In the genomic region with DNA sequence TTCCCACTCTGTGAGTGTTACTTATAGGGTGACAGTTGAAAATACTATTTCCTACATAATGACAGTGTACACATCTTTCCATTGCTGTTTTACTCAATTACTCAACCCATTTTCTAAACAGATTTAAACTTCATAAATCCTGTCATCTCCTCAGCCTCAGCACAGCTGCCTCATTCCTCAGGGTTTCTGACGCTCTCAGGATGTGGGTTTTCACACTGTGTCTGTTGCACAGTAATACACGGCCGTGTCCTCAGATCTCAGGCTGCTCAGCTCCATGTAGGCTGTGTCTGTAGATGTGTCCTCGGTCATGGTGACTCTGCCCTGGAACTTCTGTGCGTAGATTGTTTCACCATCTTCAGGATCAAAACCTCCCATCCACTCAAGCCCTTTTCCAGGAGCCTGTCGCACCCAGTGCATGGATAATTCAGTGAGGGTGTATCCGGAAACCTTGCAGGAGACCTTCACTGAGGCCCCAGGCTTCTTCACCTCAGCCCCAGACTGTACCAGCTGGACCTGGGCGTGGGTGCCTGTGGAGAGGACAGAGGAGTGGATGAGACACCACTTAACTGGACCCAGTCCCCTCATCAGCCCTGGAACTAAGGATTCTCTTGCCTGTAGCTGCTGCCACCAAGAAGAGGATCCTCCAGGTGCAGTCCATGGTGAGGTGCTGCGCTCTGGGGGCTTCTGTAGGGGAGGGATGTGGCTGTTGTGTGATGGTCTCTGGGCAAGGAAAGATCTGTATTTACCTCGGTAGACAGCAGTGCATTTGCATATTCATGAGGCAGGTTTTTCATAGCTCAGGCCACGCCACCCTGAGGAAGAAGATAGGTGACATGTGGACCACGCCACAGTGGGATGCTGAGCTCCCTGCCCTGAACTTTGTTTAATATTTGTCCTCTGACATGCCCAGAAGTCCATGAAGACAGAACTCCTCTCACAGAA, we compare ENCODE assay signal across 18 cellular contexts.
DNase-seq lines count a peak whose midpoint lies in the region; ATAC-seq and TF ChIP-seq lines count a peak whose summit lies in the region.
"Had no signal": no experiment of that assay in that cellular context is flagged by ENCODE, and none has a peak within 500 bp of the region (broad histone marks: within the 10 kb centered on the region; RNA-seq: fewer than 3 reads in every experiment).

No MANE protein-coding gene starts in this region.

- no peaks in the 10 kb centered on the region for H3F3A ChIP-seq in OCI-LY1 (ENCODE audit: insufficient read depth, low read length)

- H3K9ac ChIP-seq in OCI-LY1 (ENCODE audit: low read length), result peak overlapping the region; percentile 47; the same call in 1 of the 2 replicates

- no peaks in the 10 kb centered on the region for H3K79me2 ChIP-seq in OCI-LY1 (ENCODE audit: insufficient read depth, low read length)

- no peaks in the 10 kb centered on the region for H3K27me3 ChIP-seq in OCI-LY1 (ENCODE audit: insufficient read depth, low read length)
- peaks cover 46% of the 10 kb centered on the region for H3K27me3 ChIP-seq in BE2C

- H3K4me3 ChIP-seq in OCI-LY1 (ENCODE audit: low read depth, low read length, poor library complexity, severe bottlenecking) (peak overlapping the region; percentile 53), BE2C (ENCODE audit: low read depth, low read length) (no peak overlapping the region)
- H3K4me3 ChIP-seq: gastroesophageal sphincter, lung, psoas muscle, SJSA1 had no signal

- peak overlapping the region; percentile 65 for H3K4me2 ChIP-seq in OCI-LY1 (ENCODE audit: low read length)

- H3K4me1 ChIP-seq in OCI-LY1 (ENCODE audit: insufficient read depth, low read length, severe bottlenecking) (peaks cover 29% of the 10 kb centered on the region), BE2C (no peaks in the 10 kb centered on the region)
- H3K4me1 ChIP-seq: gastroesophageal sphincter, psoas muscle, SJSA1 had no signal

- H2AFZ ChIP-seq in OCI-LY1 (ENCODE audit: low read length), result no peak overlapping the region

- H3K27ac ChIP-seq in OCI-LY1 (ENCODE audit: low read depth, low read length, poor library complexity, severe bottlenecking), result peak overlapping the region; percentile 79
- H3K27ac ChIP-seq: gastroesophageal sphincter, psoas muscle, SJSA1, spleen had no signal

- H3K9me3 Mint-ChIP-seq in activated naive CD8-positive, alpha-beta T cell treated with anti-CD3 and anti-CD28 coated beads for 36 hours, result no peaks in the 10 kb centered on the region
- H3K9me3 Mint-ChIP-seq: dendritic cell treated with granulocyte-macrophage colony-stimulating factor and Interleukin-4, amounts not matched to agents 40 ng/mL and 50 ng/mL, for 4 days had no signal

- no peak for TF ChIP-seq CTCF in OCI-LY1 (IDR thresholded peaks at IDR 0.05; ENCODE audit: low read length)
- no peak for TF ChIP-seq CTCF in BE2C (IDR thresholded peaks at IDR 0.05; ENCODE audit: low read depth, low read length)

- peak; percentile 43 for DNase-seq in stimulated activated CD4-positive, alpha-beta T cell treated with anti-CD3 and anti-CD28 coated beads, Interleukin-1b, Interleukin-23, amount 100 ng/mL, for 48 hours
- no peak for DNase-seq in stimulated activated CD4-positive, alpha-beta T cell treated with anti-CD3 and anti-CD28 coated beads, Interleukin-2, amount 100 ng/mL, for 24 hours
- peak; percentile 15 for DNase-seq in activated naive CD8-positive, alpha-beta T cell treated with anti-CD3 and anti-CD28 coated beads for 36 hours
- no peak for DNase-seq in BE2C
- DNase-seq in Ammon's horn (ENCODE audit: low spot score), result no peak
- DNase-seq: AML-193, NCI-H1436 treated with DMSO at 0.1 percent for 48 hours, NCI-H226, nephron progenitor cell, psoas muscle, spleen had no signal

- H3K36me3 ChIP-seq in OCI-LY1 (ENCODE audit: insufficient read depth, low read length), result no peaks in the 10 kb centered on the region
- no peaks in the 10 kb centered on the region for H3K36me3 ChIP-seq in BE2C
- H3K36me3 ChIP-seq: gastroesophageal sphincter, SJSA1, spleen had no signal

- H4K20me1 ChIP-seq in OCI-LY1 (ENCODE audit: insufficient read depth, low read length), result no peaks in the 10 kb centered on the region

- ATAC-seq in GM18870 (IDR thresholded peaks at IDR 0.05; ENCODE audit: unreplicated experiment) (no peak), HG02763 (IDR thresholded peaks at IDR 0.05; ENCODE audit: unreplicated experiment) (no peak)
- ATAC-seq: gastroesophageal sphincter, psoas muscle had no signal

- H3K4me3 Mint-ChIP-seq in activated naive CD8-positive, alpha-beta T cell treated with anti-CD3 and anti-CD28 coated beads for 36 hours, result no peak overlapping the region
- H3K4me3 Mint-ChIP-seq: dendritic cell treated with granulocyte-macrophage colony-stimulating factor and Interleukin-4, amounts not matched to agents 40 ng/mL and 50 ng/mL, for 4 days; nephron progenitor cell had no signal

- H3K27ac Mint-ChIP-seq in activated naive CD8-positive, alpha-beta T cell treated with anti-CD3 and anti-CD28 coated beads for 36 hours, result no peak overlapping the region
- H3K27ac Mint-ChIP-seq: dendritic cell treated with granulocyte-macrophage colony-stimulating factor and Interleukin-4, amounts not matched to agents 40 ng/mL and 50 ng/mL, for 4 days; nephron progenitor cell had no signal

- no peaks in the 10 kb centered on the region for H3K36me3 Mint-ChIP-seq in activated naive CD8-positive, alpha-beta T cell treated with anti-CD3 and anti-CD28 coated beads for 36 hours

- H3K4me1 Mint-ChIP-seq in activated naive CD8-positive, alpha-beta T cell treated with anti-CD3 and anti-CD28 coated beads for 36 hours, result peaks cover 12% of the 10 kb centered on the region
- H3K4me1 Mint-ChIP-seq: nephron progenitor cell had no signal

- H3K9me3 ChIP-seq in OCI-LY1 (ENCODE audit: low read length) (no peaks in the 10 kb centered on the region), BE2C (no peaks in the 10 kb centered on the region)
- H3K9me3 ChIP-seq: gastroesophageal sphincter, psoas muscle, SJSA1, spleen had no signal

- H3K9me2 ChIP-seq in OCI-LY1 (ENCODE audit: low read depth, low read length), result no peaks in the 10 kb centered on the region

- H3K27me3 Mint-ChIP-seq in activated naive CD8-positive, alpha-beta T cell treated with anti-CD3 and anti-CD28 coated beads for 36 hours, result peaks cover 39% of the 10 kb centered on the region

Comparison
In these comparisons a context has a peak if more than half of its experiments do, and no peak if none do; other contexts are left out.
1. DNase-seq: peak in stimulated activated CD4-positive, alpha-beta T cell treated with anti-CD3 and anti-CD28 coated beads, Interleukin-1b, Interleukin-23, amount 100 ng/mL, for 48 hours (single experiment) and activated naive CD8-positive, alpha-beta T cell treated with anti-CD3 and anti-CD28 coated beads for 36 hours (single experiment); none in stimulated activated CD4-positive, alpha-beta T cell treated with anti-CD3 and anti-CD28 coated beads, Interleukin-2, amount 100 ng/mL, for 24 hours (0 of 2), BE2C (single experiment) and Ammon's horn (single experiment).